In the genomic region with DNA sequence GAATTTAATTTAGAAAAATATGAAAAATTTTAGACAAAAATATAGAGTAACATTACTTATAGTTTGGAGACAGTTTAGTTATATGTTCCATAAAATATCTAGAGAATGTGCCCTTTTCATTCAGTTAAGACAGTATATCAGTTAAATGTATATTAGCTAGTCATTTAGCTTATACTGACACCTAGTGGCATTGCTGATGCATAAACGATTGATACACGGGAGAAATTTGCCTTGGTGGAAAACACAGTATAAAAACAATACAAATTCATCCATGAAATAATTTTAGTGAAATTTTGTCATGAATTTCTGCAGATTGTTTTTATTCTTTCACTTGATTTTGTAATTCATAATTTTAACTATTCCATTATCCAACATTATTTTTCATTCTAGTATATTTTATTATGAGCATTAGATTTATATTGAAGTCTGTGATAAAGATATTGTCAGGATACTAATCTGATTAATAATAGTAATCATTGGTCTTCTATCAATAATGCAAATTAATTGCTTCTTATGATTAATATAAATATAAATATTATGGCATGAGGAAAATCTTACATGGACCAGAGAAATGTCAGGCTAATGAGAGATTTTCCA, we compare ENCODE assay signal across 8 cellular contexts.
DNase-seq lines count a peak whose midpoint lies in the region; ATAC-seq, FAIRE-seq and TF ChIP-seq lines count a peak whose summit lies in the region.

No MANE protein-coding gene starts in this region.

- DNase-seq in Ammon's horn (ENCODE audit: low spot score) (peak; percentile 62), NCI-H2171 treated with DMSO at 0.1 percent for 48 hours (lab: John Stamatoyannopoulos, UW) (peak; percentile 15), MCF 10A (ENCODE audit: unreplicated experiment) (peak; percentile 60), lower lobe of right lung (no peak), H54 (ENCODE audit: insufficient read length, low spot score) (no peak), GM19238 (ENCODE audit: insufficient read length, low spot score) (no peak)

- no peak overlapping the region for H3K27ac Mint-ChIP-seq in MCF 10A (ENCODE audit: low read depth, unreplicated experiment)

- no peaks in the 10 kb centered on the region for H3K27me3 Mint-ChIP-seq in MCF 10A (ENCODE audit: insufficient read depth, unreplicated experiment)

- no peaks in the 10 kb centered on the region for H3K9me3 ChIP-seq in lower lobe of right lung

- H3K27me3 ChIP-seq in lower lobe of right lung (ENCODE audit: low read depth): no peaks in the 10 kb centered on the region

- no TSS peak for BruUV-seq in MCF 10A (replicated peaks; lab: Mats Ljungman, UMichigan)

- no peak overlapping the region for H3K4me3 Mint-ChIP-seq in MCF 10A (ENCODE audit: unreplicated experiment)

- TF ChIP-seq POLR2A in H54 (IDR thresholded peaks at IDR 0.05; ENCODE audit: low read depth, low read length): no peak

- no peaks in the 10 kb centered on the region for H3K4me1 ChIP-seq in lower lobe of right lung

- H3K4me1 Mint-ChIP-seq in MCF 10A (ENCODE audit: insufficient read depth, unreplicated experiment): no peaks in the 10 kb centered on the region

- no peaks in the 10 kb centered on the region for H3K9me3 Mint-ChIP-seq in MCF 10A (ENCODE audit: unreplicated experiment)

- H3K36me3 Mint-ChIP-seq in MCF 10A (ENCODE audit: insufficient read depth, unreplicated experiment): no peaks in the 10 kb centered on the region

- no peak overlapping the region for H3K27ac ChIP-seq in lower lobe of right lung

- peak; percentile 63 for TF ChIP-seq CTCF in MCF 10A (IDR thresholded peaks at IDR 0.05; ENCODE audit: unreplicated experiment)
- peak; percentile 72 for TF ChIP-seq CTCF in lower lobe of right lung (IDR thresholded peaks at IDR 0.05)

- ATAC-seq in GM18519 (IDR thresholded peaks at IDR 0.05; ENCODE audit: low FRiP score, unreplicated experiment): peak; percentile 92
- ATAC-seq in HG03097 (IDR thresholded peaks at IDR 0.05; ENCODE audit: low FRiP score, unreplicated experiment): peak; percentile 73
- ATAC-seq in lower lobe of right lung: peak in 1 of 2 donors; percentile 59

- no peak for FAIRE-seq in H54 (lab: Jason Lieb, UNC)

- no peak overlapping the region for H3K4me3 ChIP-seq in lower lobe of right lung

- CTCF ChIA-PET in MCF 10A (lab: Yijun Ruan, JAX): interaction anchor here (0.7 to 1.9 kb wide), 16 partner anchors 37 to 602 kb away, joined by 3 to 7 read pairs (median 5); no protein-coding TSS in a partner anchor

- POLR2A ChIA-PET in MCF 10A (lab: Yijun Ruan, JAX): interaction anchor here (0.6 to 1.5 kb wide), 7 partner anchors 218 to 611 kb away, joined by 3 to 7 read pairs (median 4); no protein-coding TSS in a partner anchor

- no peaks in the 10 kb centered on the region for H3K36me3 ChIP-seq in lower lobe of right lung

- intact Hi-C loops in MCF 10A (cut with micrococcal nuclease): loop anchor here (1.0 to 5.0 kb wide), 5 partner anchors 228 to 961 kb away; no protein-coding TSS in a partner anchor
- intact Hi-C loops in lower lobe of right lung (cut with DNase I): no loop called here

Comparison
In these comparisons a context has a peak if more than half of its experiments do, and no peak if none do; other contexts are left out.
1. DNase-seq: peak in Ammon's horn (single experiment), NCI-H2171 treated with DMSO at 0.1 percent for 48 hours (single experiment) and MCF 10A (single experiment); none in lower lobe of right lung (single experiment), H54 (single experiment) and GM19238 (single experiment).